ENCODE assay signal across 10 cellular contexts in genomic region chr16:2816751-2817495, GRCh38. TPM values are rescaled to one million over a fixed set of nuclear protein-coding genes. Genes with fewer than 3 reads are reported as not detected.
DNase-seq lines count a peak whose midpoint lies in the region; ATAC-seq, FAIRE-seq and TF ChIP-seq lines count a peak whose summit lies in the region.
"Had no signal": no experiment of that assay in that cellular context is flagged by ENCODE, and none has a peak within 500 bp of the region (broad histone marks: within the 10 kb centered on the region; RNA-seq: fewer than 3 reads in every experiment).

Gene PRSS21 (plus strand): TSS chr16:2817237. CDS start chr16:2817269, 32 bp downstream.

- H3K9me3 ChIP-seq in DOHH2 (ENCODE audit: control insufficient read depth, insufficient read depth, low read length) (no peaks in the 10 kb centered on the region), K562 (replicated peaks; ENCODE audit: control insufficient read depth, insufficient read depth, low read depth, low read length) (no peaks in the 10 kb centered on the region), osteoblast (ENCODE audit: low read depth, low read length) (no peaks in the 10 kb centered on the region)

- peak within 1 kb of the TSS; percentile 90 to 99 for H3K9ac ChIP-seq in K562 (ENCODE audit: insufficient read depth in 1 of 2, low read depth in 2 of 2, low read length in 2 of 2)

- DNase-seq in RWPE1 (ENCODE audit: low spot score) (peak; percentile 25), K562 (ENCODE audit: extremely low read depth in 1 of 4, low spot score in 3 of 4) (peak; percentile 78 to 94 (median 92)), osteoblast (ENCODE audit: insufficient read length, low spot score, missing footprints) (peak; percentile 74), NCI-H1092 (lab: John Stamatoyannopoulos, UW) (no peak), foreskin melanocyte (no peak), RCC 7860 (ENCODE audit: low spot score) (no peak), epidermal melanocyte (ENCODE audit: insufficient read length, low spot score) (no peak)

- peak; percentile 26 to 37; a peak in 2 of 4 replicates for TF ChIP-seq RAD21 in K562 (CRISPR knock-in tag; conservative IDR thresholded peaks at IDR 0.05 in 1 of 2, IDR thresholded peaks at IDR 0.05 in 1 of 2)

- H3K4me3 ChIP-seq in DOHH2 (ENCODE audit: low read length) (no peak within 1 kb of the TSS), K562 (peak within 1 kb of the TSS; percentile 82), osteoblast (ENCODE audit: insufficient read depth, low read length) (no peak within 1 kb of the TSS)

- H3K79me2 ChIP-seq in DOHH2 (ENCODE audit: control insufficient read depth, low read length), result no peaks in the 10 kb centered on the region
- peaks cover 28% of the 10 kb centered on the region for H3K79me2 ChIP-seq in K562 (ENCODE audit: control insufficient read depth, insufficient read depth, low read length)
- no peaks in the 10 kb centered on the region for H3K79me2 ChIP-seq in osteoblast (ENCODE audit: insufficient read depth, low read length)

- peak within 1 kb of the TSS; percentile 97 for H2AFZ ChIP-seq in K562 (ENCODE audit: low read depth, low read length)
- no peak within 1 kb of the TSS for H2AFZ ChIP-seq in osteoblast (ENCODE audit: low read length)

- H3K4me2 ChIP-seq in DOHH2 (ENCODE audit: low read length), result no peak within 1 kb of the TSS
- H3K4me2 ChIP-seq in K562 (ENCODE audit: insufficient read depth, low read length), result peak within 1 kb of the TSS; percentile 90
- H3K4me2 ChIP-seq in osteoblast (ENCODE audit: insufficient read depth, low read length), result no peak within 1 kb of the TSS

- intact Hi-C loops in K562 (cut with micrococcal nuclease), result loop anchor here (5.0 kb wide), 1 partner anchor 40 kb away; the partner anchor contains the start of gene ELOB

- no peaks in the 10 kb centered on the region for H3K9me1 ChIP-seq in K562 (ENCODE audit: control insufficient read depth, insufficient read depth, low read length)

- WGBS in K562 (ENCODE audit: insufficient coverage, low coverage, missing lambda C conversion rate), result 24% methylated on average over 18 of the region's 46 CpGs

- peaks cover under 1% of the 10 kb centered on the region for H3K27me3 ChIP-seq in DOHH2 (ENCODE audit: control insufficient read depth, low read length)
- no peaks in the 10 kb centered on the region for H3K27me3 ChIP-seq in K562 (ENCODE audit: control insufficient read depth in 2 of 2, insufficient read depth in 2 of 2, low read length in 2 of 2)
- H3K27me3 ChIP-seq in osteoblast (ENCODE audit: insufficient read depth, low read length), result peaks cover 23% of the 10 kb centered on the region

- H3K27ac ChIP-seq in DOHH2 (ENCODE audit: low read depth, low read length), result no peak within 1 kb of the TSS
- H3K27ac ChIP-seq in RWPE1, result peak within 1 kb of the TSS; percentile 75
- H3K27ac ChIP-seq in K562 (ENCODE audit: extremely low read depth, low read depth, low read length), result peak within 1 kb of the TSS; percentile 89
- no peak within 1 kb of the TSS for H3K27ac ChIP-seq in osteoblast (ENCODE audit: low read depth, low read length)

- ATAC-seq in K562, result peak; percentile 90

- BruUV-seq in K562 (replicated peaks; lab: Mats Ljungman, UMichigan), result no TSS peak

- H3K36me3 ChIP-seq in DOHH2 (ENCODE audit: control insufficient read depth, low read length) (no peaks in the 10 kb centered on the region), K562 (ENCODE audit: control insufficient read depth, insufficient read depth, low read length) (peaks cover 32% of the 10 kb centered on the region; the same call in 2 of the 3 replicates), osteoblast (ENCODE audit: insufficient read depth, low read length) (no peaks in the 10 kb centered on the region)

- no peaks in the 10 kb centered on the region for H3K9me2 ChIP-seq in DOHH2 (replicated peaks; ENCODE audit: control insufficient read depth, low read length)

- no peaks in the 10 kb centered on the region for H3F3A ChIP-seq in DOHH2 (ENCODE audit: control insufficient read depth, insufficient read depth)

- peak; percentile 68 for TF ChIP-seq POLR2A in K562 (conservative IDR thresholded peaks at IDR 0.05)

- H4K20me1 ChIP-seq in DOHH2 (ENCODE audit: control insufficient read depth, insufficient read depth, low read depth, low read length), result no peaks in the 10 kb centered on the region
- H4K20me1 ChIP-seq in K562 (replicated peaks; ENCODE audit: control insufficient read depth, insufficient read depth, low read length), result no peaks in the 10 kb centered on the region
- no peaks in the 10 kb centered on the region for H4K20me1 ChIP-seq in osteoblast (ENCODE audit: insufficient read depth, low read length)

- FAIRE-seq in K562 (lab: Jason Lieb, UNC), result no peak
- no peak for FAIRE-seq in RCC 7860 (lab: Jason Lieb, UNC)

- in situ Hi-C loops in K562 (cut with MboI), result no loop called here

- TF ChIP-seq CTCF in DOHH2 (IDR thresholded peaks at IDR 0.05; ENCODE audit: low read depth, low read length, poor library complexity, severe bottlenecking) (peak; percentile 34), RWPE1 (conservative IDR thresholded peaks at IDR 0.05; ENCODE audit: low read depth) (peak; percentile 66), K562 (IDR thresholded peaks at IDR 0.05 in 2 of 3, conservative IDR thresholded peaks at IDR 0.05 in 1 of 3; ENCODE audit: insufficient read depth in 2 of 3, low read depth in 1 of 3, low read length in 3 of 3) (peak; percentile 53 to 78 (median 66)), osteoblast (IDR thresholded peaks at IDR 0.05; ENCODE audit: extremely low read depth, low read depth, low read length) (no peak)

- POLR2A ChIA-PET in RWPE1 (lab: Yijun Ruan, JAX; ENCODE audit: low non-redundant PET), result no interaction called here
- POLR2A ChIA-PET in K562 (lab: Yijun Ruan, JAX), result interaction anchor here (0.8 to 1.9 kb wide), 3 partner anchors 16 to 52 kb away, joined by 3 to 4 read pairs (median 3); no protein-coding TSS in a partner anchor

- TF ChIP-seq EP300 in K562 (IDR thresholded peaks at IDR 0.05; ENCODE audit: low read length), result no peak

- H3K4me1 ChIP-seq in DOHH2 (ENCODE audit: control insufficient read depth, low read length), result no peaks in the 10 kb centered on the region
- H3K4me1 ChIP-seq in K562 (replicated peaks in 1 of 2; ENCODE audit: control insufficient read depth in 2 of 2, insufficient read depth in 2 of 2, low read length in 2 of 2), result peaks cover 13 to 61% of the 10 kb centered on the region in 2 experiments; a peak in 4 of 5 replicates
- no peaks in the 10 kb centered on the region for H3K4me1 ChIP-seq in osteoblast (ENCODE audit: insufficient read depth, low read length)

- CTCF ChIA-PET in RWPE1 (lab: Yijun Ruan, JAX), result no interaction called here
- CTCF ChIA-PET in K562 (lab: Yijun Ruan, JAX; ENCODE audit: low intra/inter-chr PET ratio), result interaction anchor here (0.6 kb wide), 1 partner anchor 314 kb away, joined by 3 read pairs; no protein-coding TSS in a partner anchor

TF ChIP-seq in K562, 482 proteins besides CTCF, POLR2A, EP300 and RAD21 (continues in another document):
- TF ChIP-seq E2F6 (IDR thresholded peaks at IDR 0.05; ENCODE audit: borderline replicate concordance in 1 of 2, extremely low read depth in 1 of 2, insufficient read depth in 1 of 2, insufficient read length in 1 of 2, low read depth in 1 of 2, low read length in 1 of 2, poor library complexity in 1 of 2, severe bottlenecking in 1 of 2), result peak in 1 of 2 experiments; percentile 67
- peak; percentile 44; the same call in 1 of the 2 replicates for TF ChIP-seq CXXC5 (CRISPR knock-in tag; IDR thresholded peaks at IDR 0.05)
- peak; percentile 57 for TF ChIP-seq TBP (optimal IDR thresholded peaks at IDR 0.05; ENCODE audit: low read depth, low read length)
- no peak for TF ChIP-seq SMAD2 (IDR thresholded peaks at IDR 0.05; ENCODE audit: low read depth, low read length)
- peak; percentile 48; the same call in 1 of the 2 replicates for TF ChIP-seq RB1 (IDR thresholded peaks at IDR 0.05; ENCODE audit: low read depth)
- peak; percentile 17; the same call in 1 of the 2 replicates for TF ChIP-seq ESRRA (IDR thresholded peaks at IDR 0.05; ENCODE audit: borderline replicate concordance, low read depth)
- TF ChIP-seq SAFB (IDR thresholded peaks at IDR 0.05; ENCODE audit: borderline replicate concordance, low read depth, low read length), result 0 out of 2 replicates have a peak, but pooled peaks have one; percentile 53
- 0 out of 4 replicates have a peak, but pooled peaks of 1 of the 2 experiments have one; percentile 27 for TF ChIP-seq ZNF639 (CRISPR knock-in tag; conservative IDR thresholded peaks at IDR 0.05 in 1 of 2, IDR thresholded peaks at IDR 0.05 in 1 of 2)

RNA-seq across cellular contexts. Expression of gene PRSS21, which starts in this region (rescaled TPM):
- total RNA-seq in K562 (2011; cell fraction: chromatin; rRNA removed; ENCODE audit: low replicate concordance), result 205 and 513 TPM in 2 replicates
- 438 and 448 TPM in 2 replicates for total RNA-seq in K562 (2011; cell fraction: nucleolus; rRNA removed)
- 292 and 307 TPM in 2 replicates for total RNA-seq in K562 (2011; cell fraction: nucleoplasm; rRNA removed)
- total RNA-seq in K562 (2014; rRNA removed) (61.3 and 77.8 TPM in 2 replicates), K562 (2014; rRNA removed; fragmentation: Illumina TruSeq; extraction: Trizol) (41.5 and 43.6 TPM in 2 replicates), K562 (2015; rRNA removed; fragmentation: Illumina TruSeq; extraction: Trizol) (41.7 and 43.7 TPM in 2 replicates), K562 (2021) (113 and 121 TPM in 2 replicates), osteoblast (not detected in 2 replicates)
- polyA plus RNA-seq in K562 (2011; rRNA removed) (112 and 157 TPM in 2 replicates), K562 (2014; fragmentation: Illumina TruSeq; extraction: Trizol) (76.1 and 104 TPM in 2 replicates), K562 (2014; fragmentation: Nextera tagmentation; extraction: Ambion mirVana) (10 to 100 TPM; 12.1 to 21.0 TPM), K562 (2014; rRNA removed) (106 and 107 TPM in 2 replicates)
- 149 and 221 TPM in 2 replicates for polyA plus RNA-seq in K562 (2011; cell fraction: cytosol; rRNA removed)
- 780 and 951 TPM in 2 replicates for polyA plus RNA-seq in K562 (2011; cell fraction: nucleus; rRNA removed)
- polyA plus RNA-seq in K562 (2012), result 109 and 148 TPM in 2 replicates
- polyA minus RNA-seq in K562 (2011; rRNA and poly(A)+ RNA removed), result 23.0 and 37.7 TPM in 2 replicates
- 26.8 and 31.8 TPM in 2 replicates for polyA minus RNA-seq in K562 (2011; cell fraction: cytosol; rRNA and poly(A)+ RNA removed)
- polyA minus RNA-seq in K562 (2011; cell fraction: nucleus; rRNA and poly(A)+ RNA removed), result 53.4 and 78.8 TPM in 2 replicates
- total RNA-seq: HT1080, myocyte had no signal

Comparison
In these comparisons a context has a peak if more than half of its experiments do, and no peak if none do; other contexts are left out.
1. RNA of gene PRSS21 (total RNA-seq): 41.5 to 513 TPM in K562; not detected in osteoblast; every median in the first group is over 10 times any median in the second.
2. Peak in DNase-seq in osteoblast; RNA of the gene not detected or under 1 TPM.
3. H3K27ac ChIP-seq: peak in RWPE1 (single experiment) and K562 (single experiment); none in DOHH2 (single experiment) and osteoblast (single experiment).
4. DNase-seq: peak in RWPE1 (single experiment) and K562 (4 of 4); none in NCI-H1092 (single experiment), foreskin melanocyte (single experiment), RCC 7860 (single experiment) and epidermal melanocyte (single experiment).